Comparison of ENCODE assay signal across 19 cellular contexts in genomic region chr21:29105218-29105617, GRCh38. TPM values are rescaled to one million over a fixed set of nuclear protein-coding genes. Genes with fewer than 3 reads are reported as not detected.
DNase-seq lines count a peak whose midpoint lies in the region; ATAC-seq, FAIRE-seq and TF ChIP-seq lines count a peak whose summit lies in the region.
"Had no signal": no experiment of that assay in that cellular context is flagged by ENCODE, and none has a peak within 500 bp of the region (broad histone marks: within the 10 kb centered on the region; RNA-seq: fewer than 3 reads in every experiment).

No MANE protein-coding gene starts in this region.

- peaks cover 2% of the 10 kb centered on the region for H3K27me3 Mint-ChIP-seq in neural progenitor cell (ENCODE audit: insufficient read depth, low read depth)
- H3K27me3 Mint-ChIP-seq: central memory CD8-positive, alpha-beta T cell had no signal

- H3K36me3 Mint-ChIP-seq in neural progenitor cell, result no peaks in the 10 kb centered on the region

- peak overlapping the region; percentile 62 for H3K27ac ChIP-seq in epithelial cell of prostate
- peak overlapping the region; percentile 53 for H3K27ac ChIP-seq in neural progenitor cell
- no peak overlapping the region for H3K27ac ChIP-seq in upper lobe of left lung
- H3K27ac ChIP-seq: esophagus squamous epithelium, stomach had no signal

- peak; percentile 21 for DNase-seq in GM03348 (ENCODE audit: low spot score)
- DNase-seq in RCC 7860 (ENCODE audit: low spot score), result peak; percentile 92
- peak; percentile 55 for DNase-seq in epithelial cell of prostate (ENCODE audit: low read depth, low spot score)
- no peak for DNase-seq in neural progenitor cell (ENCODE audit: low spot score)
- no peak for DNase-seq in NOMO-1 treated with dmso at 0.1 percent for 144 hours (lab: John Stamatoyannopoulos, UW; ENCODE audit: unreplicated experiment)
- DNase-seq in upper lobe of left lung, result no peak
- DNase-seq: activated naive CD4-positive, alpha-beta T cell treated with Interleukin-2 at 50 U/mL for 16 hours; esophagus squamous epithelium; GF-D8; Karpas-422; NCI-H2171; right cardiac atrium; RPMI8226; stomach; T-helper 9 cell had no signal

- ATAC-seq in upper lobe of left lung (ENCODE audit: low FRiP score in 2 of 2), result no peak
- no peak for ATAC-seq in GM21447 (IDR thresholded peaks at IDR 0.05; ENCODE audit: unreplicated experiment)
- no peak for ATAC-seq in HG02759 (IDR thresholded peaks at IDR 0.05; ENCODE audit: unreplicated experiment)
- ATAC-seq: right cardiac atrium had no signal

- H3K9me3 ChIP-seq in neural progenitor cell (ENCODE audit: low read depth), result no peaks in the 10 kb centered on the region
- no peaks in the 10 kb centered on the region for H3K9me3 ChIP-seq in upper lobe of left lung
- H3K9me3 ChIP-seq: esophagus squamous epithelium, stomach had no signal

- FAIRE-seq in RCC 7860 (lab: Jason Lieb, UNC), result peak; percentile 93

- peaks cover 7% of the 10 kb centered on the region for H3K9me3 Mint-ChIP-seq in neural progenitor cell
- H3K9me3 Mint-ChIP-seq: central memory CD8-positive, alpha-beta T cell had no signal

- H3K4me1 Mint-ChIP-seq in neural progenitor cell, result peaks cover 15% of the 10 kb centered on the region
- H3K4me1 Mint-ChIP-seq: central memory CD8-positive, alpha-beta T cell had no signal

- H3F3A ChIP-seq in neural progenitor cell (ENCODE audit: low read depth), result peaks cover 17% of the 10 kb centered on the region

- H4K20me1 ChIP-seq in neural progenitor cell (ENCODE audit: low read depth), result no peaks in the 10 kb centered on the region

- H3K79me2 ChIP-seq in neural progenitor cell (ENCODE audit: low read depth), result no peaks in the 10 kb centered on the region

- no peaks in the 10 kb centered on the region for H3K27me3 ChIP-seq in neural progenitor cell
- no peaks in the 10 kb centered on the region for H3K27me3 ChIP-seq in upper lobe of left lung
- H3K27me3 ChIP-seq: esophagus squamous epithelium, stomach had no signal

- H3K4me1 ChIP-seq in neural progenitor cell, result peaks cover 14% of the 10 kb centered on the region
- no peaks in the 10 kb centered on the region for H3K4me1 ChIP-seq in upper lobe of left lung
- H3K4me1 ChIP-seq: esophagus squamous epithelium, stomach had no signal

- no peaks in the 10 kb centered on the region for H3K36me3 ChIP-seq in neural progenitor cell
- no peaks in the 10 kb centered on the region for H3K36me3 ChIP-seq in upper lobe of left lung

- no peak for TF ChIP-seq EP300 in upper lobe of left lung (IDR thresholded peaks at IDR 0.05)

- H2AFZ ChIP-seq in neural progenitor cell (replicated peaks), result no peak overlapping the region

- no peak overlapping the region for H3K4me3 Mint-ChIP-seq in neural progenitor cell
- H3K4me3 Mint-ChIP-seq: CD14-positive monocyte; central memory CD8-positive, alpha-beta T cell had no signal

- no peak overlapping the region for H3K27ac Mint-ChIP-seq in neural progenitor cell

- no peak overlapping the region for H3K4me2 ChIP-seq in neural progenitor cell

- WGBS in upper lobe of left lung, 2 donors, result 77 to 78% methylated on average over 3 of the region's 3 CpGs

- no peak for TF ChIP-seq POLR2A in upper lobe of left lung (IDR thresholded peaks at IDR 0.05)

- H3K4me3 ChIP-seq in neural progenitor cell (no peak overlapping the region), upper lobe of left lung (no peak overlapping the region)
- H3K4me3 ChIP-seq: esophagus squamous epithelium, stomach had no signal

- no peak overlapping the region for H3K9ac ChIP-seq in neural progenitor cell

- TF ChIP-seq CTCF in neural progenitor cell (IDR thresholded peaks at IDR 0.05), result no peak
- no peak for TF ChIP-seq CTCF in upper lobe of left lung (IDR thresholded peaks at IDR 0.05)

RNA-seq across cellular contexts. Expression of gene MAP3K7CL, which starts 25.2 kb away (rescaled TPM):
- total RNA-seq in neural progenitor cell (ENCODE audit: low replicate concordance) (0.12 TPM in 1 of 2 replicates, not detected in the other), upper lobe of left lung (1 to 10 TPM; 3.5 to 9.4 (median 5.9) TPM)

RNA-seq across cellular contexts. Expression of gene CCT8, which starts 31.8 kb away (rescaled TPM):
- total RNA-seq in neural progenitor cell (ENCODE audit: low replicate concordance) (433 and 642 TPM in 2 replicates), upper lobe of left lung (100 to 1,000 TPM in 3 of 6 donors, 10 to 100 TPM in 3; 39.8 to 133 (median 99.0) TPM)

Comparison
In these comparisons a context has a peak if more than half of its experiments do, and no peak if none do; other contexts are left out.
1. DNase-seq: peak in GM03348 (single experiment), RCC 7860 (single experiment) and epithelial cell of prostate (single experiment); none in neural progenitor cell (single experiment), NOMO-1 treated with dmso at 0.1 percent for 144 hours (single experiment) and upper lobe of left lung (0 of 2).
2. H3K27ac ChIP-seq: peak in epithelial cell of prostate (single experiment) and neural progenitor cell (single experiment); none in upper lobe of left lung (0 of 4).